8 cellular contexts compared by ENCODE assay signal in genomic region chr13:50594276-50594970, GRCh38.
DNase-seq lines count a peak whose midpoint lies in the region; ATAC-seq and TF ChIP-seq lines count a peak whose summit lies in the region.

No MANE protein-coding gene starts in this region.

- H3K4me1 Mint-ChIP-seq in CD4-positive, CD25-positive, alpha-beta regulatory T cell, result peaks cover 10 to 58% (median 35%) of the 10 kb centered on the region in 4 donors
- peaks cover 16% of the 10 kb centered on the region for H3K4me1 Mint-ChIP-seq in T-helper 1 cell treated with Interleukin-12 subunit alpha and Interleukin-12 subunit beta and Interleukin-4 antibody, amounts not matched to agents 30 μg/mL and 1 μg/mL, for 36 hours (ENCODE audit: low read depth)
- H3K4me1 Mint-ChIP-seq in neural progenitor cell, result peaks cover 21% of the 10 kb centered on the region

- no peaks in the 10 kb centered on the region for H3K36me3 Mint-ChIP-seq in CD4-positive, CD25-positive, alpha-beta regulatory T cell
- H3K36me3 Mint-ChIP-seq in T-helper 1 cell treated with Interleukin-12 subunit alpha and Interleukin-12 subunit beta and Interleukin-4 antibody, amounts not matched to agents 30 μg/mL and 1 μg/mL, for 36 hours (ENCODE audit: low read depth), result peaks cover 2% of the 10 kb centered on the region
- H3K36me3 Mint-ChIP-seq in neural progenitor cell, result no peaks in the 10 kb centered on the region

- H3K27ac ChIP-seq in CD4-positive, CD25-positive, alpha-beta regulatory T cell (ENCODE audit: insufficient read depth, low read length, poor library complexity, severe bottlenecking), result peak overlapping the region; percentile 59
- peak overlapping the region; percentile 73 for H3K27ac ChIP-seq in neural progenitor cell

- peak overlapping the region; percentile 76 to 87 (median 76) for H3K27ac Mint-ChIP-seq in CD4-positive, CD25-positive, alpha-beta regulatory T cell
- H3K27ac Mint-ChIP-seq in T-helper 1 cell treated with Interleukin-12 subunit alpha and Interleukin-12 subunit beta and Interleukin-4 antibody, amounts not matched to agents 30 μg/mL and 1 μg/mL, for 36 hours, result peak overlapping the region; percentile 29
- H3K27ac Mint-ChIP-seq in neural progenitor cell, result peak overlapping the region; percentile 84

- no peak for TF ChIP-seq CTCF in neural progenitor cell (IDR thresholded peaks at IDR 0.05)

- H3K4me2 ChIP-seq in neural progenitor cell, result peak overlapping the region; percentile 71

- H3K4me1 ChIP-seq in CD4-positive, CD25-positive, alpha-beta regulatory T cell (ENCODE audit: control insufficient read depth, insufficient read depth, low read length, poor library complexity, severe bottlenecking), result peaks cover 47% of the 10 kb centered on the region
- peaks cover 23% of the 10 kb centered on the region for H3K4me1 ChIP-seq in neural progenitor cell

- H3K4me3 Mint-ChIP-seq in CD4-positive, CD25-positive, alpha-beta regulatory T cell, result peak overlapping the region in 3 of 4 donors; percentile 63 to 83 (median 66)
- no peak overlapping the region for H3K4me3 Mint-ChIP-seq in T-helper 1 cell treated with Interleukin-12 subunit alpha and Interleukin-12 subunit beta and Interleukin-4 antibody, amounts not matched to agents 30 μg/mL and 1 μg/mL, for 36 hours
- no peak overlapping the region for H3K4me3 Mint-ChIP-seq in neural progenitor cell

- intact Hi-C loops in left ventricle myocardium superior (cut with micrococcal nuclease), result no loop called here

- H3K36me3 ChIP-seq in CD4-positive, CD25-positive, alpha-beta regulatory T cell (ENCODE audit: control insufficient read depth, insufficient read depth, low read length), result no peaks in the 10 kb centered on the region
- no peaks in the 10 kb centered on the region for H3K36me3 ChIP-seq in neural progenitor cell

- H3K9me3 Mint-ChIP-seq in CD4-positive, CD25-positive, alpha-beta regulatory T cell, result no peaks in the 10 kb centered on the region
- no peaks in the 10 kb centered on the region for H3K9me3 Mint-ChIP-seq in T-helper 1 cell treated with Interleukin-12 subunit alpha and Interleukin-12 subunit beta and Interleukin-4 antibody, amounts not matched to agents 30 μg/mL and 1 μg/mL, for 36 hours
- H3K9me3 Mint-ChIP-seq in neural progenitor cell, result no peaks in the 10 kb centered on the region

- H3K4me3 ChIP-seq in CD4-positive, CD25-positive, alpha-beta regulatory T cell (ENCODE audit: low read depth, low read length), result peak overlapping the region; percentile 48
- no peak overlapping the region for H3K4me3 ChIP-seq in neural progenitor cell

- peaks cover 17% of the 10 kb centered on the region for H3F3A ChIP-seq in neural progenitor cell (ENCODE audit: low read depth)

- no peak overlapping the region for H2AFZ ChIP-seq in neural progenitor cell (replicated peaks)

- ATAC-seq in CD4-positive, CD25-positive, alpha-beta regulatory T cell (ENCODE audit: low read depth in 2 of 2), result peak; percentile 62 to 69
- ATAC-seq in GM19043 (IDR thresholded peaks at IDR 0.05; ENCODE audit: low read depth, unreplicated experiment), result peak; percentile 83
- peak; percentile 72 for ATAC-seq in HG03097 (IDR thresholded peaks at IDR 0.05; ENCODE audit: low FRiP score, unreplicated experiment)
- ATAC-seq in left ventricle myocardium superior, result no peak

- H3K9me3 ChIP-seq in CD4-positive, CD25-positive, alpha-beta regulatory T cell (ENCODE audit: control insufficient read depth in 2 of 2, low read length in 2 of 2), result no peaks in the 10 kb centered on the region
- H3K9me3 ChIP-seq in neural progenitor cell (ENCODE audit: low read depth), result no peaks in the 10 kb centered on the region

- no peaks in the 10 kb centered on the region for H3K79me2 ChIP-seq in neural progenitor cell (ENCODE audit: low read depth)

- no peaks in the 10 kb centered on the region for H3K27me3 Mint-ChIP-seq in CD4-positive, CD25-positive, alpha-beta regulatory T cell
- H3K27me3 Mint-ChIP-seq in T-helper 1 cell treated with Interleukin-12 subunit alpha and Interleukin-12 subunit beta and Interleukin-4 antibody, amounts not matched to agents 30 μg/mL and 1 μg/mL, for 36 hours (ENCODE audit: low read depth), result peaks cover 9% of the 10 kb centered on the region
- peaks cover 3% of the 10 kb centered on the region for H3K27me3 Mint-ChIP-seq in neural progenitor cell (ENCODE audit: insufficient read depth, low read depth)

- no peaks in the 10 kb centered on the region for H4K20me1 ChIP-seq in neural progenitor cell (ENCODE audit: low read depth)

- no peak overlapping the region for H3K9ac ChIP-seq in neural progenitor cell

- peak in 1 of 3 donors; percentile 55 for DNase-seq in CD4-positive, CD25-positive, alpha-beta regulatory T cell
- peak; percentile 57 for DNase-seq in neural progenitor cell (ENCODE audit: low spot score)
- no peak for DNase-seq in kidney glomerular epithelial cell (lab: John Stamatoyannopoulos, UW)
- DNase-seq in NCI-H2081 (lab: John Stamatoyannopoulos, UW), result no peak
- no peak for DNase-seq in left ventricle myocardium superior

- H3K27me3 ChIP-seq in CD4-positive, CD25-positive, alpha-beta regulatory T cell (ENCODE audit: control insufficient read depth, insufficient read depth, low read length), result no peaks in the 10 kb centered on the region
- no peaks in the 10 kb centered on the region for H3K27me3 ChIP-seq in neural progenitor cell

Comparison
In these comparisons a context has a peak if more than half of its experiments do, and no peak if none do; other contexts are left out.
1. H3K27ac Mint-ChIP-seq: peak in every context shown above with its lines; median percentile 84 in neural progenitor cell; 76 in CD4-positive, CD25-positive, alpha-beta regulatory T cell; 29 in T-helper 1 cell treated with Interleukin-12 subunit alpha and Interleukin-12 subunit beta and Interleukin-4 antibody, amounts not matched to agents 30 μg/mL and 1 μg/mL, for 36 hours.
2. H3K4me3 Mint-ChIP-seq: peak in CD4-positive, CD25-positive, alpha-beta regulatory T cell (3 of 4); none in T-helper 1 cell treated with Interleukin-12 subunit alpha and Interleukin-12 subunit beta and Interleukin-4 antibody, amounts not matched to agents 30 μg/mL and 1 μg/mL, for 36 hours (single experiment) and neural progenitor cell (single experiment).